ENCODE assay signal across 10 cellular contexts in the genomic region with DNA sequence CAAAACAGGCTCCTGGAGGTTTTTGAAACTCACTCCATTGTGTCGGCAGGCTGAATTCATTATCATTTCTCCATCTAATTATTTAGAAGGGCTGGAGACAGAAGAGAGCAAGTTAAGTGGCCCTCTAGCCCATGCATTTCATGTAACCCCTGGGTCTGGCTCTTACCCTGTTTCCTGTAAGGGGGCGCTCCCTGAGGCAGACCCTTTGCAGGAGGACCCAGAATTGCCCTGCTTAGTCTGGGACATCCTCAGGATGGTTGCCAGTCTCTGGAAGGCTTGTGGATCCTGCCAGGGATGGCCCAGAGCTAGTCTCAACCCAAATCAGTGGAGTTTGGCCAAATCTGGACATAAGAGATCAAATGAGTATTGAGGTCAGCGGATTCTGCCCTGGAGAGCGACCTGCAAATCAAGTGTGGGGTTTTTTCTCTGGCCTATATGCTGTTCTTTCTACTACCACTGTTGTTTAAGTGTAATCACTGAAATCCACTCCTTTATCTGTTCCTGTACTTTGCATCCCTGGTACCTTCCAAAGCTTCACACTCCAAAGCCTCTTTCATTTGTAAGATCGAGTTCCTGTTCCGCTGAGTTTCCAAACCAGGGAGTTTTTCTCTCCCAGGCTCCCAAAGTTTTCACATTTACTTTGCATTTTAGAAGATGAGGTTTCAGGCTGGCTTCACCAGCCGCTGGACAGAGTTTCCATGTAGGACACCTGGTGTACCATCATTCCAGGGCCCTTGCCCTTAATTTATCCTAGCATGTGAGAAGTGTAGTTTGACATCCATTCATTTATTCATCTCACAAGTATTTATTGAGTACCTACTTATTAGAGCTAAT. TPM values are rescaled to one million over a fixed set of nuclear protein-coding genes. Genes with fewer than 3 reads are reported as not detected.
DNase-seq lines count a peak whose midpoint lies in the region; ATAC-seq and TF ChIP-seq lines count a peak whose summit lies in the region.
"Had no signal": no experiment of that assay in that cellular context is flagged by ENCODE, and none has a peak within 500 bp of the region (broad histone marks: within the 10 kb centered on the region; RNA-seq: fewer than 3 reads in every experiment).

No MANE protein-coding gene starts in this region.

- H3K4me1 Mint-ChIP-seq in H9, result peaks cover 87 to 97% of the 10 kb centered on the region in 2 experiments
- peaks cover 89% of the 10 kb centered on the region for H3K4me1 Mint-ChIP-seq in activated T-helper 1 cell treated with anti-CD3 and anti-CD28 coated beads, Interleukin-12 subunit alpha, Interleukin-12 subunit beta, Interleukin-2, Interleukin-4 antibody, amounts not matched to agents 30 ng/mL and 10 ng/mL and 1 ng/mL, durations not matched to agents 14 hours and 24 hours and 36 hours (ENCODE audit: low read depth)
- H3K4me1 Mint-ChIP-seq in immature natural killer cell, result peaks cover 92 to 100% of the 10 kb centered on the region in 2 donors

- H2AK5ac ChIP-seq in H9 (ENCODE audit: insufficient read length, low read length), result no peak overlapping the region

- H3K4me1 ChIP-seq in H9 (ENCODE audit: insufficient read depth, low read length) (peaks cover 19% of the 10 kb centered on the region), skeletal muscle tissue (ENCODE audit: control insufficient read depth in 3 of 3, insufficient read depth in 3 of 3, low read length in 3 of 3) (peaks cover 62 to 71% (median 67%) of the 10 kb centered on the region in 3 donors)

- H2AFZ ChIP-seq in H9 (ENCODE audit: low read length), result no peak overlapping the region

- no peak overlapping the region for H3K56ac ChIP-seq in H9 (ENCODE audit: insufficient read length, low read depth, low read length)

- WGBS in H9 (ENCODE audit: extremely low coverage, insufficient read length, low lambda C conversion rate), result no CpG with 5 or more reads among the region's 7 CpGs

- H3K27ac Mint-ChIP-seq in H9 (peak overlapping the region; percentile 18 to 82 (median 80); a peak in 6 of 7 replicates), immature natural killer cell (peak overlapping the region; percentile 91 to 98 (median 92))
- H3K27ac Mint-ChIP-seq in activated T-helper 1 cell treated with anti-CD3 and anti-CD28 coated beads, Interleukin-12 subunit alpha, Interleukin-12 subunit beta, Interleukin-2, Interleukin-4 antibody, amounts not matched to agents 30 ng/mL and 10 ng/mL and 1 ng/mL, durations not matched to agents 14 hours and 24 hours and 36 hours, result no peak overlapping the region

- H3K27me3 ChIP-seq in H9 (ENCODE audit: insufficient read depth, low read length) (no peaks in the 10 kb centered on the region; the same call in 1 of the 2 replicates), skeletal muscle tissue (ENCODE audit: control insufficient read depth in 3 of 3, insufficient read depth in 3 of 3, low read length in 3 of 3) (no peaks in the 10 kb centered on the region)

- H3K14ac ChIP-seq in H9 (ENCODE audit: insufficient read depth, low read length), result no peak overlapping the region

- H2BK20ac ChIP-seq in H9 (ENCODE audit: low read depth, low read length, poor library complexity, severe bottlenecking), result peak overlapping the region; percentile 46

- no peaks in the 10 kb centered on the region for H3K27me3 Mint-ChIP-seq in H9 (ENCODE audit: low read depth)
- H3K27me3 Mint-ChIP-seq in activated T-helper 1 cell treated with anti-CD3 and anti-CD28 coated beads, Interleukin-12 subunit alpha, Interleukin-12 subunit beta, Interleukin-2, Interleukin-4 antibody, amounts not matched to agents 30 ng/mL and 10 ng/mL and 1 ng/mL, durations not matched to agents 14 hours and 24 hours and 36 hours (ENCODE audit: insufficient read depth), result peaks cover 12% of the 10 kb centered on the region
- H3K27me3 Mint-ChIP-seq in immature natural killer cell (ENCODE audit: low read depth in 3 of 3), result peaks cover 8 to 23% (median 21%) of the 10 kb centered on the region in 3 donors

- no peak overlapping the region for H2BK12ac ChIP-seq in H9 (ENCODE audit: insufficient read length, low read depth, low read length)

- no peak overlapping the region for H3K4ac ChIP-seq in H9 (ENCODE audit: low read depth, low read length)

- no peak overlapping the region for H3K27ac ChIP-seq in H9 (ENCODE audit: insufficient read length, low read depth, low read length)
- peak overlapping the region; percentile 68 for H3K27ac ChIP-seq in skeletal muscle tissue (ENCODE audit: low read depth, low read length)

- no peak overlapping the region for H3K18ac ChIP-seq in H9 (ENCODE audit: insufficient read length, low read depth, low read length)

- H2BK5ac ChIP-seq in H9 (ENCODE audit: insufficient read length, low read length), result no peak overlapping the region

- H4K91ac ChIP-seq in H9 (ENCODE audit: insufficient read length, low read depth, low read length), result no peak overlapping the region

- no peak overlapping the region for H4K8ac ChIP-seq in H9 (replicated peaks; ENCODE audit: insufficient read length, low read depth, low read length)

- H3K36me3 ChIP-seq in skeletal muscle tissue (ENCODE audit: control insufficient read depth in 3 of 3, insufficient read depth in 3 of 3, low read length in 3 of 3), result no peaks in the 10 kb centered on the region
- H3K36me3 ChIP-seq: HAP-1 had no signal

- H3K23ac ChIP-seq in H9 (ENCODE audit: insufficient read length, low read depth, low read length), result no peak overlapping the region

- intact Hi-C loops in activated T-helper 1 cell treated with anti-CD3 and anti-CD28 coated beads, Interleukin-12 subunit alpha, Interleukin-12 subunit beta, Interleukin-2, Interleukin-4 antibody, amounts not matched to agents 30 ng/mL and 10 ng/mL and 1 ng/mL, durations not matched to agents 14 hours and 24 hours and 36 hours (cut with micrococcal nuclease), result no loop called here

- no peak for ATAC-seq in HG02938 (IDR thresholded peaks at IDR 0.05; ENCODE audit: unreplicated experiment)

- H3K9ac ChIP-seq in H9 (ENCODE audit: extremely low read depth, insufficient read length, low read length) (no peak overlapping the region), skeletal muscle tissue (ENCODE audit: low read depth in 1 of 3, low read length in 3 of 3) (peak overlapping the region in 1 of 3 donors; percentile 26)

- no peak overlapping the region for H2BK15ac ChIP-seq in H9 (ENCODE audit: low read depth, low read length)

- 0 out of 3 replicates have a peak, but pooled peaks have one; percentile 25 for TF ChIP-seq CTCF in H9 (conservative IDR thresholded peaks at IDR 0.05)
- no peak for TF ChIP-seq CTCF in foreskin fibroblast (IDR thresholded peaks at IDR 0.05; ENCODE audit: low read depth, low read length)

- H3K23me2 ChIP-seq in H9 (ENCODE audit: insufficient read length, low read depth, low read length, poor library complexity, severe bottlenecking), result no peaks in the 10 kb centered on the region

- H3K9me3 Mint-ChIP-seq in H9 (no peaks in the 10 kb centered on the region), immature natural killer cell (no peaks in the 10 kb centered on the region)
- H3K9me3 Mint-ChIP-seq in activated T-helper 1 cell treated with anti-CD3 and anti-CD28 coated beads, Interleukin-12 subunit alpha, Interleukin-12 subunit beta, Interleukin-2, Interleukin-4 antibody, amounts not matched to agents 30 ng/mL and 10 ng/mL and 1 ng/mL, durations not matched to agents 14 hours and 24 hours and 36 hours, result no peaks in the 10 kb centered on the region

- no peaks in the 10 kb centered on the region for H4K20me1 ChIP-seq in H9 (ENCODE audit: control insufficient read depth, insufficient read depth, insufficient read length)

- H3K4me3 ChIP-seq in skeletal muscle tissue (ENCODE audit: low read length in 3 of 3), result peak overlapping the region in 1 of 3 donors; percentile 42
- no peak overlapping the region for H3K4me3 ChIP-seq in foreskin fibroblast (ENCODE audit: low read depth in 1 of 2, low read length in 2 of 2)
- H3K4me3 ChIP-seq: HAP-1 had no signal

- no peak overlapping the region for H3T11ph ChIP-seq in H9 (ENCODE audit: low read length)

- no peak overlapping the region for H2BK120ac ChIP-seq in H9 (ENCODE audit: low read depth, low read length, poor library complexity, severe bottlenecking)

- peak; percentile 42 for DNase-seq in H9
- no peak for DNase-seq in activated T-helper 1 cell treated with anti-CD3 and anti-CD28 coated beads, Interleukin-12 subunit alpha, Interleukin-12 subunit beta, Interleukin-2, Interleukin-4 antibody, amounts not matched to agents 30 ng/mL and 10 ng/mL and 1 ng/mL, durations not matched to agents 14 hours and 24 hours and 36 hours (ENCODE audit: low spot score)
- DNase-seq in immature natural killer cell, result no peak
- DNase-seq in NCI-H187 (lab: John Stamatoyannopoulos, UW), result no peak
- no peak for DNase-seq in foreskin fibroblast
- DNase-seq in GDM1 (lab: John Stamatoyannopoulos, UW), result no peak
- DNase-seq: SHP77 treated with DMSO at 0.1 percent for 48 hours had no signal

- no peaks in the 10 kb centered on the region for H3K9me3 ChIP-seq in H9 (ENCODE audit: control insufficient read depth, low read depth, low read length)
- no peaks in the 10 kb centered on the region for H3K9me3 ChIP-seq in skeletal muscle tissue (ENCODE audit: control insufficient read depth in 3 of 3, low read length in 3 of 3)
- H3K9me3 ChIP-seq: HAP-1 had no signal

- H3K79me1 ChIP-seq in H9 (ENCODE audit: insufficient read depth, low read depth, low read length, poor library complexity, severe bottlenecking), result peaks cover 6% of the 10 kb centered on the region

- no peak overlapping the region for H4K5ac ChIP-seq in H9 (ENCODE audit: insufficient read length, low read depth, low read length)

- H3K79me2 ChIP-seq in H9 (ENCODE audit: insufficient read depth, low read length), result peaks cover 19% of the 10 kb centered on the region; the same call in 1 of the 2 replicates

- no peak overlapping the region for H3K4me2 ChIP-seq in H9 (ENCODE audit: insufficient read depth, insufficient read length, low read length)

- H3K4me3 Mint-ChIP-seq in H9 (peak overlapping the region in 1 of 2 experiments; percentile 50; a peak in 3 of 5 replicates), immature natural killer cell (peak overlapping the region; percentile 64 to 81 (median 74))
- peak overlapping the region; percentile 45 for H3K4me3 Mint-ChIP-seq in activated T-helper 1 cell treated with anti-CD3 and anti-CD28 coated beads, Interleukin-12 subunit alpha, Interleukin-12 subunit beta, Interleukin-2, Interleukin-4 antibody, amounts not matched to agents 30 ng/mL and 10 ng/mL and 1 ng/mL, durations not matched to agents 14 hours and 24 hours and 36 hours

- peaks cover 0 to 2% (median 0%) of the 10 kb centered on the region in 3 experiments; a peak in 4 of 7 replicates for H3K36me3 Mint-ChIP-seq in H9 (ENCODE audit: insufficient read depth in 1 of 3, low read depth in 3 of 3)
- no peaks in the 10 kb centered on the region for H3K36me3 Mint-ChIP-seq in activated T-helper 1 cell treated with anti-CD3 and anti-CD28 coated beads, Interleukin-12 subunit alpha, Interleukin-12 subunit beta, Interleukin-2, Interleukin-4 antibody, amounts not matched to agents 30 ng/mL and 10 ng/mL and 1 ng/mL, durations not matched to agents 14 hours and 24 hours and 36 hours (ENCODE audit: low read depth)
- H3K36me3 Mint-ChIP-seq in immature natural killer cell, result peaks cover 0 to 5% (median 0%) of the 10 kb centered on the region in 3 donors

RNA-seq across cellular contexts. Expression of gene KLF3, which starts 6.3 kb away (rescaled TPM):
- 26.2 and 29.0 TPM in 2 replicates for total RNA-seq in H9 (2021)
- 1.8 and 1.9 TPM in 2 replicates for total RNA-seq in activated T-helper 1 cell treated with anti-CD3 and anti-CD28 coated beads, Interleukin-12 subunit alpha, Interleukin-12 subunit beta, Interleukin-2, Interleukin-4 antibody, amounts not matched to agents 30 ng/mL and 10 ng/mL and 1 ng/mL, durations not matched to agents 14 hours and 24 hours and 36 hours
- 10 to 100 TPM; 41.3 to 78.0 (median 63.8) TPM for polyA plus RNA-seq in immature natural killer cell
- 20.9 TPM for total RNA-seq in skeletal muscle tissue
